In genomic region chr9:103078581-103078980, GRCh38 we compare ENCODE assay signal across 12 cellular contexts.
DNase-seq lines count a peak whose midpoint lies in the region; ATAC-seq and TF ChIP-seq lines count a peak whose summit lies in the region.
"Had no signal": no experiment of that assay in that cellular context is flagged by ENCODE, and none has a peak within 500 bp of the region (broad histone marks: within the 10 kb centered on the region; RNA-seq: fewer than 3 reads in every experiment).

No MANE protein-coding gene starts in this region.

- DNase-seq in LNCaP clone FGC (ENCODE audit: low read depth), result no peak
- DNase-seq in RKO (ENCODE audit: low spot score), result peak; percentile 36
- DNase-seq in kidney glomerular epithelial cell (lab: John Stamatoyannopoulos, UW), result no peak
- no peak for DNase-seq in naive thymus-derived CD4-positive, alpha-beta T cell
- no peak for DNase-seq in omental fat pad (ENCODE audit: low spot score)
- DNase-seq: Calu3; CD4-positive, CD25-positive, alpha-beta regulatory T cell; DMS 273 treated with DMSO at 0.1 percent for 48 hours had no signal

- H3K4me3 ChIP-seq in LNCaP clone FGC (ENCODE audit: low read depth, low read length), result no peak overlapping the region
- H3K4me3 ChIP-seq in naive thymus-derived CD4-positive, alpha-beta T cell (ENCODE audit: low read length), result no peak overlapping the region
- H3K4me3 ChIP-seq: BLaER1, HAP-1 had no signal

- H3K9me3 ChIP-seq in naive thymus-derived CD4-positive, alpha-beta T cell (ENCODE audit: control insufficient read depth in 2 of 3, low read length in 3 of 3), result no peaks in the 10 kb centered on the region
- H3K9me3 ChIP-seq: BLaER1, HAP-1 had no signal

- no peak overlapping the region for H3K4me3 Mint-ChIP-seq in naive thymus-derived CD4-positive, alpha-beta T cell
- H3K4me3 Mint-ChIP-seq: CD4-positive, CD25-positive, alpha-beta regulatory T cell had no signal

- no peak for ATAC-seq in naive thymus-derived CD4-positive, alpha-beta T cell
- no peak for ATAC-seq in omental fat pad (ENCODE audit: low FRiP score)
- ATAC-seq: HepG2 had no signal

- H3K36me3 Mint-ChIP-seq in naive thymus-derived CD4-positive, alpha-beta T cell, result no peaks in the 10 kb centered on the region
- H3K36me3 Mint-ChIP-seq: CD4-positive, CD25-positive, alpha-beta regulatory T cell had no signal

- no peaks in the 10 kb centered on the region for H3K4me1 Mint-ChIP-seq in naive thymus-derived CD4-positive, alpha-beta T cell
- H3K4me1 Mint-ChIP-seq: CD4-positive, CD25-positive, alpha-beta regulatory T cell had no signal

- TF ChIP-seq CTCF in C4-2B (conservative IDR thresholded peaks at IDR 0.05), result peak; percentile 37
- TF ChIP-seq CTCF in LNCaP clone FGC (IDR thresholded peaks at IDR 0.05; ENCODE audit: control insufficient read depth, extremely low read depth, insufficient read depth), result peak; percentile 33
- no peak for TF ChIP-seq CTCF in omental fat pad (IDR thresholded peaks at IDR 0.05)

- no peaks in the 10 kb centered on the region for H3K36me3 ChIP-seq in naive thymus-derived CD4-positive, alpha-beta T cell (ENCODE audit: control insufficient read depth in 2 of 3, insufficient read depth in 3 of 3, low read length in 3 of 3)
- H3K36me3 ChIP-seq: BLaER1, HAP-1 had no signal

- H3K27me3 Mint-ChIP-seq in naive thymus-derived CD4-positive, alpha-beta T cell, result no peaks in the 10 kb centered on the region
- H3K27me3 Mint-ChIP-seq: CD4-positive, CD25-positive, alpha-beta regulatory T cell had no signal

- H3K27ac Mint-ChIP-seq in naive thymus-derived CD4-positive, alpha-beta T cell, result no peak overlapping the region
- H3K27ac Mint-ChIP-seq: CD4-positive, CD25-positive, alpha-beta regulatory T cell had no signal

- CTCF ChIA-PET in naive thymus-derived CD4-positive, alpha-beta T cell (lab: Charles Lee), result no interaction called here

- no peaks in the 10 kb centered on the region for H3K4me1 ChIP-seq in naive thymus-derived CD4-positive, alpha-beta T cell (ENCODE audit: control insufficient read depth in 2 of 2, insufficient read depth in 2 of 2, low read length in 2 of 2)
- H3K4me1 ChIP-seq: BLaER1, HAP-1 had no signal

- H3K9me3 Mint-ChIP-seq in naive thymus-derived CD4-positive, alpha-beta T cell, result peaks cover 0 to 13% (median 0%) of the 10 kb centered on the region in 11 donors

- POLR2A ChIA-PET in naive thymus-derived CD4-positive, alpha-beta T cell (lab: Charles Lee), result no interaction called here

- H3K27ac ChIP-seq in C4-2B, result no peak overlapping the region
- no peak overlapping the region for H3K27ac ChIP-seq in naive thymus-derived CD4-positive, alpha-beta T cell (ENCODE audit: low read depth, low read length)
- H3K27ac ChIP-seq: BLaER1 had no signal

- intact Hi-C loops in naive thymus-derived CD4-positive, alpha-beta T cell (cut with micrococcal nuclease), result no loop called here

- no peaks in the 10 kb centered on the region for H3K27me3 ChIP-seq in naive thymus-derived CD4-positive, alpha-beta T cell (ENCODE audit: control insufficient read depth in 2 of 2, insufficient read depth in 2 of 2, low read length in 2 of 2)
- H3K27me3 ChIP-seq: BLaER1 had no signal

Comparison
In these comparisons a context has a peak if more than half of its experiments do, and no peak if none do; other contexts are left out.
1. CTCF ChIP-seq: peak in C4-2B (single experiment) and LNCaP clone FGC (single experiment); none in omental fat pad (0 of 3).